ENCODE assay signal across 19 cellular contexts in genomic region chr5:141640698-141641097, GRCh38. TPM values are rescaled to one million over a fixed set of nuclear protein-coding genes. Genes with fewer than 3 reads are reported as not detected.
A peak's percentile ranks its signal among the peaks of the same experiment; 100 is the strongest.
DNase-seq lines count a peak whose midpoint lies in the region; ATAC-seq, FAIRE-seq and TF ChIP-seq lines count a peak whose summit lies in the region.
"Had no signal": no experiment of that assay in that cellular context is flagged by ENCODE, and none has a peak within 500 bp of the region (broad histone marks: within the 10 kb centered on the region; RNA-seq: fewer than 3 reads in every experiment).

No MANE protein-coding gene starts in this region.

- H3K27me3 Mint-ChIP-seq in activated T-cell treated with anti-CD3 and anti-CD28 coated beads, Interleukin-2, amount 50 U/mL, for 24 hours = no peaks in the 10 kb centered on the region
- H3K27me3 Mint-ChIP-seq in activated T-cell treated with anti-CD3 and anti-CD28 coated beads, Interleukin-2, amount 50 U/mL, for 4 hours (ENCODE audit: low read depth) = peaks cover 1% of the 10 kb centered on the region
- H3K27me3 Mint-ChIP-seq in stimulated activated memory B cell treated with anti-CD40 and anti-IgM and Interleukin-4, amounts not matched to agents 10 μg/mL and 1 μg/mL and 100 μg/mL, for 72 hours = no peaks in the 10 kb centered on the region

- no peaks in the 10 kb centered on the region for H3K9me3 ChIP-seq in HEK293 (ENCODE audit: control insufficient read depth, insufficient read depth, low read depth, low read length)
- no peaks in the 10 kb centered on the region for H3K9me3 ChIP-seq in K562 (replicated peaks; ENCODE audit: control insufficient read depth, insufficient read depth, low read depth, low read length)
- no peaks in the 10 kb centered on the region for H3K9me3 ChIP-seq in psoas muscle
- H3K9me3 ChIP-seq: A549 had no signal

- H3K4me3 ChIP-seq in HEK293 (ENCODE audit: low read depth, low read length) (no peak overlapping the region), K562 (no peak overlapping the region), psoas muscle (no peak overlapping the region)
- H3K4me3 ChIP-seq: A549 had no signal

- H3K4me1 ChIP-seq in HEK293 (ENCODE audit: control insufficient read depth, insufficient read depth, low read length) (no peaks in the 10 kb centered on the region; the same call in 1 of the 2 replicates), K562 (replicated peaks in 1 of 2; ENCODE audit: control insufficient read depth in 2 of 2, insufficient read depth in 2 of 2, low read length in 2 of 2) (peaks cover 24 to 42% of the 10 kb centered on the region in 2 experiments), psoas muscle (peaks cover 8% of the 10 kb centered on the region)

- POLR2A ChIA-PET in HEK293 (lab: Yijun Ruan, JAX) = no interaction called here
- POLR2A ChIA-PET in K562 (lab: Yijun Ruan, JAX) = interaction anchor here (1.2 to 1.9 kb wide), 2 partner anchors 11 to 81 kb away, joined by 3 to 7 read pairs; partner anchors contain the start of gene FCHSD1

- in situ Hi-C loops in K562 (cut with MboI) = no loop called here

- H3K27me3 ChIP-seq in K562 (ENCODE audit: control insufficient read depth in 2 of 2, insufficient read depth in 2 of 2, low read length in 2 of 2) (no peaks in the 10 kb centered on the region), psoas muscle (ENCODE audit: insufficient read depth in 3 of 3, low read length in 2 of 3) (peaks cover 0 to 8% (median 0%) of the 10 kb centered on the region in 3 donors)

- no peak for TF ChIP-seq POLR2A in K562 (conservative IDR thresholded peaks at IDR 0.05)

- FAIRE-seq in K562 (lab: Jason Lieb, UNC) = no peak
- FAIRE-seq: A549, D721Med, G401.6, GM12892 had no signal

- H3K9me3 Mint-ChIP-seq in activated T-cell treated with anti-CD3 and anti-CD28 coated beads, Interleukin-2, amount 50 U/mL, for 24 hours = no peaks in the 10 kb centered on the region
- no peaks in the 10 kb centered on the region for H3K9me3 Mint-ChIP-seq in activated T-cell treated with anti-CD3 and anti-CD28 coated beads, Interleukin-2, amount 50 U/mL, for 4 hours
- no peaks in the 10 kb centered on the region for H3K9me3 Mint-ChIP-seq in stimulated activated memory B cell treated with anti-CD40 and anti-IgM and Interleukin-4, amounts not matched to agents 10 μg/mL and 1 μg/mL and 100 μg/mL, for 72 hours

- H3K9me1 ChIP-seq in K562 (ENCODE audit: control insufficient read depth, insufficient read depth, low read length) = peaks cover 5% of the 10 kb centered on the region

- no TSS peak for BruUV-seq in K562 (replicated peaks; lab: Mats Ljungman, UMichigan)

- no peak for TF ChIP-seq EP300 in K562 (IDR thresholded peaks at IDR 0.05; ENCODE audit: low read length)

- H3K36me3 Mint-ChIP-seq in activated T-cell treated with anti-CD3 and anti-CD28 coated beads, Interleukin-2, amount 50 U/mL, for 24 hours (ENCODE audit: low read depth) = peaks cover 89% of the 10 kb centered on the region
- peaks cover 15% of the 10 kb centered on the region for H3K36me3 Mint-ChIP-seq in activated T-cell treated with anti-CD3 and anti-CD28 coated beads, Interleukin-2, amount 50 U/mL, for 4 hours (ENCODE audit: insufficient read depth)
- H3K36me3 Mint-ChIP-seq in stimulated activated memory B cell treated with anti-CD40 and anti-IgM and Interleukin-4, amounts not matched to agents 10 μg/mL and 1 μg/mL and 100 μg/mL, for 72 hours = peaks cover 26% of the 10 kb centered on the region

- no peak overlapping the region for H2AFZ ChIP-seq in K562 (ENCODE audit: low read depth, low read length)

- peak overlapping the region in 1 of 2 experiments; percentile 49; a peak in 1 of 4 replicates for H3K9ac ChIP-seq in K562 (ENCODE audit: insufficient read depth in 1 of 2, low read depth in 2 of 2, low read length in 2 of 2)

- H3K4me1 Mint-ChIP-seq in activated T-cell treated with anti-CD3 and anti-CD28 coated beads, Interleukin-2, amount 50 U/mL, for 24 hours (ENCODE audit: low read depth) = peaks cover 35% of the 10 kb centered on the region
- peaks cover 26% of the 10 kb centered on the region for H3K4me1 Mint-ChIP-seq in activated T-cell treated with anti-CD3 and anti-CD28 coated beads, Interleukin-2, amount 50 U/mL, for 4 hours (ENCODE audit: low read depth)
- peaks cover 27% of the 10 kb centered on the region for H3K4me1 Mint-ChIP-seq in stimulated activated memory B cell treated with anti-CD40 and anti-IgM and Interleukin-4, amounts not matched to agents 10 μg/mL and 1 μg/mL and 100 μg/mL, for 72 hours

- CTCF ChIA-PET in HEK293 (lab: Yijun Ruan, JAX) = interaction anchor here (0.7 to 1.7 kb wide), 2 partner anchors 8 to 22 kb away, joined by 3 to 4 read pairs; partner anchors contain the start of gene DIAPH1
- CTCF ChIA-PET in K562 (lab: Yijun Ruan, JAX; ENCODE audit: low intra/inter-chr PET ratio) = no interaction called here

- no peak overlapping the region for H3K4me3 Mint-ChIP-seq in activated T-cell treated with anti-CD3 and anti-CD28 coated beads, Interleukin-2, amount 50 U/mL, for 24 hours
- no peak overlapping the region for H3K4me3 Mint-ChIP-seq in activated T-cell treated with anti-CD3 and anti-CD28 coated beads, Interleukin-2, amount 50 U/mL, for 4 hours
- no peak overlapping the region for H3K4me3 Mint-ChIP-seq in stimulated activated memory B cell treated with anti-CD40 and anti-IgM and Interleukin-4, amounts not matched to agents 10 μg/mL and 1 μg/mL and 100 μg/mL, for 72 hours
- H3K4me3 Mint-ChIP-seq: CD14-positive monocyte had no signal

- WGBS in K562 (ENCODE audit: insufficient coverage, low coverage, missing lambda C conversion rate) = 96% methylated on average over 6 of the region's 9 CpGs
- 78 to 82% (median 79%) methylated on average over 9 of the region's 9 CpGs for WGBS in psoas muscle, 3 donors

- TF ChIP-seq CTCF in HEK293 (tag by site-specific recombination; IDR thresholded peaks at IDR 0.05) (no peak), K562 (IDR thresholded peaks at IDR 0.05 in 2 of 3, conservative IDR thresholded peaks at IDR 0.05 in 1 of 3; ENCODE audit: insufficient read depth in 2 of 3, low read depth in 1 of 3, low read length in 3 of 3) (no peak), psoas muscle (IDR thresholded peaks at IDR 0.05) (no peak)

- DNase-seq in activated T-cell treated with anti-CD3 and anti-CD28 coated beads, Interleukin-2, amount 50 U/mL, for 24 hours = no peak
- no peak for DNase-seq in activated T-cell treated with anti-CD3 and anti-CD28 coated beads, Interleukin-2, amount 50 U/mL, for 4 hours
- no peak for DNase-seq in K562 (ENCODE audit: extremely low read depth in 1 of 4, low spot score in 3 of 4)
- DNase-seq in NCI-H146 (lab: John Stamatoyannopoulos, UW) = no peak
- no peak for DNase-seq in psoas muscle
- DNase-seq: DMS79 treated with DMSO at 0.1 percent for 48 hours; NCI-H1048; NCI-H2107; NCI-H69; NK-92 treated with Interleukin-12 subunit alpha and Interleukin-12 subunit beta, amount 100 ng/mL, for 24 hours had no signal

- H3K79me2 ChIP-seq in K562 (ENCODE audit: control insufficient read depth, insufficient read depth, low read length) = peaks cover 32% of the 10 kb centered on the region

- peaks cover 0 to 32% of the 10 kb centered on the region in 2 experiments; a peak in 1 of 3 replicates for H3K36me3 ChIP-seq in HEK293 (ENCODE audit: control insufficient read depth in 2 of 2, insufficient read depth in 1 of 2, low read length in 2 of 2)
- H3K36me3 ChIP-seq in K562 (ENCODE audit: control insufficient read depth, insufficient read depth, low read length) = peaks cover 53% of the 10 kb centered on the region; the same call in 2 of the 3 replicates
- H3K36me3 ChIP-seq in psoas muscle (ENCODE audit: insufficient read depth in 1 of 2, low read depth in 1 of 2) = no peaks in the 10 kb centered on the region

- H3K27ac ChIP-seq in HEK293 (ENCODE audit: extremely low read depth, low read depth, low read length) (no peak overlapping the region), K562 (ENCODE audit: extremely low read depth, low read depth, low read length) (no peak overlapping the region), psoas muscle (no peak overlapping the region)
- H3K27ac ChIP-seq: A549 had no signal

- intact Hi-C loops in K562 (cut with micrococcal nuclease) = no loop called here
- intact Hi-C loops in psoas muscle (cut with DNase I) = no loop called here

- H4K20me1 ChIP-seq in K562 (replicated peaks; ENCODE audit: control insufficient read depth, insufficient read depth, low read length) = peaks cover 12% of the 10 kb centered on the region; the same call in 1 of the 2 replicates

- ATAC-seq in activated T-cell treated with anti-CD3 and anti-CD28 coated beads, Interleukin-2, amount 50 U/mL, for 4 hours = no peak
- ATAC-seq in K562 = no peak
- no peak for ATAC-seq in stimulated activated memory B cell treated with anti-CD40 and anti-IgM and Interleukin-4, amounts not matched to agents 10 μg/mL and 1 μg/mL and 100 μg/mL, for 72 hours
- ATAC-seq in HG02973 (IDR thresholded peaks at IDR 0.05; ENCODE audit: unreplicated experiment) = no peak
- no peak for ATAC-seq in psoas muscle
- ATAC-seq: A549, HCT116 had no signal

- H3K27ac Mint-ChIP-seq in activated T-cell treated with anti-CD3 and anti-CD28 coated beads, Interleukin-2, amount 50 U/mL, for 24 hours = peak overlapping the region; percentile 77
- H3K27ac Mint-ChIP-seq in stimulated activated memory B cell treated with anti-CD40 and anti-IgM and Interleukin-4, amounts not matched to agents 10 μg/mL and 1 μg/mL and 100 μg/mL, for 72 hours = peak overlapping the region; percentile 6
- H3K27ac Mint-ChIP-seq: CD14-positive monocyte had no signal

- H3K4me2 ChIP-seq in K562 (ENCODE audit: insufficient read depth, low read length) = no peak overlapping the region
- H3K4me2 ChIP-seq: A549 had no signal

- no peak for TF ChIP-seq RAD21 in K562 (CRISPR knock-in tag; conservative IDR thresholded peaks at IDR 0.05 in 1 of 2, IDR thresholded peaks at IDR 0.05 in 1 of 2)

RNA-seq across cellular contexts. Expression of gene RELL2, which starts 3.9 kb away (rescaled TPM):
- total RNA-seq in activated T-cell treated with anti-CD3 and anti-CD28 coated beads, Interleukin-2, amount 50 U/mL, for 4 hours = 10 to 100 TPM; 25.8 to 30.4 (median 29.5) TPM
- 14.3 and 44.8 TPM in 2 replicates for total RNA-seq in K562 (2011; cell fraction: chromatin; rRNA removed; ENCODE audit: low replicate concordance)
- 46.6 and 54.9 TPM in 2 replicates for total RNA-seq in K562 (2011; cell fraction: nucleolus; rRNA removed)
- 22.9 and 26.5 TPM in 2 replicates for total RNA-seq in K562 (2011; cell fraction: nucleoplasm; rRNA removed)
- total RNA-seq in K562 (2014; rRNA removed) (30.7 and 35.5 TPM in 2 replicates), K562 (2014; rRNA removed; fragmentation: Illumina TruSeq; extraction: Trizol) (5.0 and 7.0 TPM in 2 replicates), K562 (2015; rRNA removed; fragmentation: Illumina TruSeq; extraction: Trizol) (14.1 and 14.3 TPM in 2 replicates), K562 (2021) (22.9 and 23.3 TPM in 2 replicates), psoas muscle (under 1 TPM in 3 of 4 donors, not detected in 1; 0.11 to 0.66 (median 0.61) TPM)
- polyA plus RNA-seq in K562 (2011; rRNA removed) (17.4 and 17.9 TPM in 2 replicates), K562 (2014; fragmentation: Illumina TruSeq; extraction: Trizol) (13.3 and 19.8 TPM in 2 replicates), K562 (2014; fragmentation: Nextera tagmentation; extraction: Ambion mirVana) (under 1 TPM; 0.06 to 0.76 TPM), K562 (2014; rRNA removed) (33.8 and 36.0 TPM in 2 replicates), psoas muscle (1 to 10 TPM in 1 of 3 donors, under 1 TPM in 2; 0.31 to 1.5 (median 0.63) TPM)
- polyA plus RNA-seq in K562 (2011; cell fraction: cytosol; rRNA removed) = 15.7 and 32.1 TPM in 2 replicates
- 65.3 and 140 TPM in 2 replicates for polyA plus RNA-seq in K562 (2011; cell fraction: nucleus; rRNA removed)
- 4.8 and 10.5 TPM in 2 replicates for polyA plus RNA-seq in K562 (2012)
- polyA minus RNA-seq in K562 (2011; rRNA and poly(A)+ RNA removed) = 6.0 and 11.9 TPM in 2 replicates
- 7.4 and 8.4 TPM in 2 replicates for polyA minus RNA-seq in K562 (2011; cell fraction: cytosol; rRNA and poly(A)+ RNA removed)
- 18.0 and 23.8 TPM in 2 replicates for polyA minus RNA-seq in K562 (2011; cell fraction: nucleus; rRNA and poly(A)+ RNA removed)

RNA-seq across cellular contexts. Expression of gene HDAC3, which starts 4.0 kb away (rescaled TPM):
- total RNA-seq in activated T-cell treated with anti-CD3 and anti-CD28 coated beads, Interleukin-2, amount 50 U/mL, for 4 hours = 10 to 100 TPM; 66.1 to 73.8 (median 71.7) TPM
- total RNA-seq in K562 (2011; cell fraction: chromatin; rRNA removed; ENCODE audit: low replicate concordance) = 380 and 433 TPM in 2 replicates
- total RNA-seq in K562 (2011; cell fraction: nucleolus; rRNA removed) = 249 and 274 TPM in 2 replicates
- total RNA-seq in K562 (2011; cell fraction: nucleoplasm; rRNA removed) = 332 and 388 TPM in 2 replicates
- total RNA-seq in K562 (2014; rRNA removed) = 111 and 160 TPM in 2 replicates
- total RNA-seq in K562 (2014; rRNA removed; fragmentation: Illumina TruSeq; extraction: Trizol) = 118 and 129 TPM in 2 replicates
- 116 and 130 TPM in 2 replicates for total RNA-seq in K562 (2015; rRNA removed; fragmentation: Illumina TruSeq; extraction: Trizol)
- 114 and 119 TPM in 2 replicates for total RNA-seq in K562 (2021)
- polyA plus RNA-seq in K562 (2011; rRNA removed) = 190 and 191 TPM in 2 replicates
- 207 and 230 TPM in 2 replicates for polyA plus RNA-seq in K562 (2011; cell fraction: cytosol; rRNA removed)
- polyA plus RNA-seq in K562 (2011; cell fraction: nucleus; rRNA removed) = 365 and 426 TPM in 2 replicates
- polyA plus RNA-seq in K562 (2012) = 77.6 and 93.4 TPM in 2 replicates
- polyA plus RNA-seq in K562 (2014; fragmentation: Illumina TruSeq; extraction: Trizol) = 144 and 153 TPM in 2 replicates
- 100 to 1,000 TPM in 1 of 2 experiments, 10 to 100 TPM in 1; 89.7 to 107 TPM for polyA plus RNA-seq in K562 (2014; fragmentation: Nextera tagmentation; extraction: Ambion mirVana)
- 120 and 137 TPM in 2 replicates for polyA plus RNA-seq in K562 (2014; rRNA removed)
- polyA minus RNA-seq in K562 (2011; rRNA and poly(A)+ RNA removed) = 136 and 147 TPM in 2 replicates
- polyA minus RNA-seq in K562 (2011; cell fraction: cytosol; rRNA and poly(A)+ RNA removed) = 73.0 and 87.2 TPM in 2 replicates
- polyA minus RNA-seq in K562 (2011; cell fraction: nucleus; rRNA and poly(A)+ RNA removed) = 80.6 and 114 TPM in 2 replicates
- 10 to 100 TPM; 16.9 to 34.1 (median 27.1) TPM for total RNA-seq in psoas muscle
- polyA plus RNA-seq in psoas muscle = 10 to 100 TPM; 30.1 to 41.3 (median 34.7) TPM

RNA-seq across cellular contexts. Expression of gene FCHSD1, which starts 10.5 kb away (rescaled TPM):
- 10 to 100 TPM; 20.5 to 29.7 (median 22.1) TPM for total RNA-seq in activated T-cell treated with anti-CD3 and anti-CD28 coated beads, Interleukin-2, amount 50 U/mL, for 4 hours
- total RNA-seq in K562 (2011; cell fraction: chromatin; rRNA removed; ENCODE audit: low replicate concordance) = 160 and 307 TPM in 2 replicates
- 128 and 139 TPM in 2 replicates for total RNA-seq in K562 (2011; cell fraction: nucleolus; rRNA removed)
- 143 and 150 TPM in 2 replicates for total RNA-seq in K562 (2011; cell fraction: nucleoplasm; rRNA removed)
- total RNA-seq in K562 (2014; rRNA removed) = 19.2 and 20.6 TPM in 2 replicates
- total RNA-seq in K562 (2014; rRNA removed; fragmentation: Illumina TruSeq; extraction: Trizol) = 7.0 and 7.9 TPM in 2 replicates
- 12.9 and 13.7 TPM in 2 replicates for total RNA-seq in K562 (2015; rRNA removed; fragmentation: Illumina TruSeq; extraction: Trizol)
- total RNA-seq in K562 (2021) = 19.2 and 26.5 TPM in 2 replicates
- polyA plus RNA-seq in K562 (2011; rRNA removed) = 24.8 and 36.2 TPM in 2 replicates
- 11.3 and 18.8 TPM in 2 replicates for polyA plus RNA-seq in K562 (2011; cell fraction: cytosol; rRNA removed)
- 300 and 346 TPM in 2 replicates for polyA plus RNA-seq in K562 (2011; cell fraction: nucleus; rRNA removed)
- 16.4 and 35.9 TPM in 2 replicates for polyA plus RNA-seq in K562 (2012)
- 13.6 and 20.6 TPM in 2 replicates for polyA plus RNA-seq in K562 (2014; fragmentation: Illumina TruSeq; extraction: Trizol)
- under 1 TPM; 0.35 to 0.84 TPM for polyA plus RNA-seq in K562 (2014; fragmentation: Nextera tagmentation; extraction: Ambion mirVana)
- polyA plus RNA-seq in K562 (2014; rRNA removed) = 28.6 and 37.5 TPM in 2 replicates
- 7.8 and 12.4 TPM in 2 replicates for polyA minus RNA-seq in K562 (2011; rRNA and poly(A)+ RNA removed)
- 12.8 and 13.1 TPM in 2 replicates for polyA minus RNA-seq in K562 (2011; cell fraction: cytosol; rRNA and poly(A)+ RNA removed)
- polyA minus RNA-seq in K562 (2011; cell fraction: nucleus; rRNA and poly(A)+ RNA removed) = 43.8 and 62.2 TPM in 2 replicates
- total RNA-seq in psoas muscle = 1 to 10 TPM; 1.3 to 2.4 (median 2.1) TPM
- polyA plus RNA-seq in psoas muscle = 1 to 10 TPM; 1.3 to 1.4 (median 1.4) TPM

RNA-seq across cellular contexts. Expression of gene DIAPH1, which starts 21.9 kb away (rescaled TPM):
- 100 to 1,000 TPM; 243 to 289 (median 269) TPM for total RNA-seq in activated T-cell treated with anti-CD3 and anti-CD28 coated beads, Interleukin-2, amount 50 U/mL, for 4 hours
- 295 and 514 TPM in 2 replicates for total RNA-seq in K562 (2011; cell fraction: chromatin; rRNA removed; ENCODE audit: low replicate concordance)
- total RNA-seq in K562 (2011; cell fraction: nucleolus; rRNA removed) = 151 and 162 TPM in 2 replicates
- 271 and 317 TPM in 2 replicates for total RNA-seq in K562 (2011; cell fraction: nucleoplasm; rRNA removed)
- total RNA-seq in K562 (2014; rRNA removed) = 90.1 and 91.4 TPM in 2 replicates
- 73.7 and 84.9 TPM in 2 replicates for total RNA-seq in K562 (2014; rRNA removed; fragmentation: Illumina TruSeq; extraction: Trizol)
- total RNA-seq in K562 (2015; rRNA removed; fragmentation: Illumina TruSeq; extraction: Trizol) = 60.8 and 68.0 TPM in 2 replicates
- total RNA-seq in K562 (2021) = 268 and 328 TPM in 2 replicates
- 146 and 159 TPM in 2 replicates for polyA plus RNA-seq in K562 (2011; rRNA removed)
- polyA plus RNA-seq in K562 (2011; cell fraction: cytosol; rRNA removed) = 137 TPM in 2 replicates
- 325 and 501 TPM in 2 replicates for polyA plus RNA-seq in K562 (2011; cell fraction: nucleus; rRNA removed)
- 172 and 199 TPM in 2 replicates for polyA plus RNA-seq in K562 (2012)
- 261 and 291 TPM in 2 replicates for polyA plus RNA-seq in K562 (2014; fragmentation: Illumina TruSeq; extraction: Trizol)
- polyA plus RNA-seq in K562 (2014; fragmentation: Nextera tagmentation; extraction: Ambion mirVana) = 10 to 100 TPM; 75.8 to 97.8 TPM
- 131 and 168 TPM in 2 replicates for polyA plus RNA-seq in K562 (2014; rRNA removed)
- polyA minus RNA-seq in K562 (2011; rRNA and poly(A)+ RNA removed) = 279 and 286 TPM in 2 replicates
- polyA minus RNA-seq in K562 (2011; cell fraction: cytosol; rRNA and poly(A)+ RNA removed) = 184 and 249 TPM in 2 replicates
- 108 and 288 TPM in 2 replicates for polyA minus RNA-seq in K562 (2011; cell fraction: nucleus; rRNA and poly(A)+ RNA removed)
- 100 to 1,000 TPM; 112 to 217 (median 160) TPM for total RNA-seq in psoas muscle
- polyA plus RNA-seq in psoas muscle = 100 to 1,000 TPM in 2 of 3 donors, 10 to 100 TPM in 1; 93.1 to 147 (median 122) TPM

RNA-seq across cellular contexts. Expression of gene ARAP3, which starts 41.3 kb away (rescaled TPM):
- 1 to 10 TPM in 2 of 3 donors, under 1 TPM in 1; 0.56 to 2.0 (median 1.1) TPM for total RNA-seq in activated T-cell treated with anti-CD3 and anti-CD28 coated beads, Interleukin-2, amount 50 U/mL, for 4 hours
- total RNA-seq in K562 (2011; cell fraction: chromatin; rRNA removed; ENCODE audit: low replicate concordance) = 9.6 and 29.6 TPM in 2 replicates
- 10.7 and 13.7 TPM in 2 replicates for total RNA-seq in K562 (2011; cell fraction: nucleolus; rRNA removed)
- 8.9 and 9.9 TPM in 2 replicates for total RNA-seq in K562 (2011; cell fraction: nucleoplasm; rRNA removed)
- total RNA-seq in K562 (2014; rRNA removed) = 6.4 and 8.6 TPM in 2 replicates
- 5.1 and 5.2 TPM in 2 replicates for total RNA-seq in K562 (2014; rRNA removed; fragmentation: Illumina TruSeq; extraction: Trizol)
- 7.1 and 7.5 TPM in 2 replicates for total RNA-seq in K562 (2015; rRNA removed; fragmentation: Illumina TruSeq; extraction: Trizol)
- total RNA-seq in K562 (2021) = 23.3 and 25.7 TPM in 2 replicates
- polyA plus RNA-seq in K562 (2011; rRNA removed) = 6.1 and 7.0 TPM in 2 replicates
- polyA plus RNA-seq in K562 (2011; cell fraction: cytosol; rRNA removed) = 5.5 and 7.0 TPM in 2 replicates
- polyA plus RNA-seq in K562 (2011; cell fraction: nucleus; rRNA removed) = 37.6 and 59.0 TPM in 2 replicates
- polyA plus RNA-seq in K562 (2012) = 13.9 and 21.4 TPM in 2 replicates
- polyA plus RNA-seq in K562 (2014; fragmentation: Illumina TruSeq; extraction: Trizol) = 16.6 and 16.8 TPM in 2 replicates
- 1 to 10 TPM in 1 of 2 experiments, under 1 TPM in 1; 0.83 to 1.4 TPM for polyA plus RNA-seq in K562 (2014; fragmentation: Nextera tagmentation; extraction: Ambion mirVana)
- polyA plus RNA-seq in K562 (2014; rRNA removed) = 14.8 and 16.7 TPM in 2 replicates
- polyA minus RNA-seq in K562 (2011; rRNA and poly(A)+ RNA removed) = 4.6 and 5.1 TPM in 2 replicates
- polyA minus RNA-seq in K562 (2011; cell fraction: cytosol; rRNA and poly(A)+ RNA removed) = 7.0 and 8.1 TPM in 2 replicates
- 9.8 and 11.7 TPM in 2 replicates for polyA minus RNA-seq in K562 (2011; cell fraction: nucleus; rRNA and poly(A)+ RNA removed)
- 1 to 10 TPM; 5.2 to 10.0 (median 5.4) TPM for total RNA-seq in psoas muscle
- 1 to 10 TPM; 2.4 to 4.5 (median 2.5) TPM for polyA plus RNA-seq in psoas muscle
